Comparison of ENCODE assay signal across 12 cellular contexts in the genomic region with DNA sequence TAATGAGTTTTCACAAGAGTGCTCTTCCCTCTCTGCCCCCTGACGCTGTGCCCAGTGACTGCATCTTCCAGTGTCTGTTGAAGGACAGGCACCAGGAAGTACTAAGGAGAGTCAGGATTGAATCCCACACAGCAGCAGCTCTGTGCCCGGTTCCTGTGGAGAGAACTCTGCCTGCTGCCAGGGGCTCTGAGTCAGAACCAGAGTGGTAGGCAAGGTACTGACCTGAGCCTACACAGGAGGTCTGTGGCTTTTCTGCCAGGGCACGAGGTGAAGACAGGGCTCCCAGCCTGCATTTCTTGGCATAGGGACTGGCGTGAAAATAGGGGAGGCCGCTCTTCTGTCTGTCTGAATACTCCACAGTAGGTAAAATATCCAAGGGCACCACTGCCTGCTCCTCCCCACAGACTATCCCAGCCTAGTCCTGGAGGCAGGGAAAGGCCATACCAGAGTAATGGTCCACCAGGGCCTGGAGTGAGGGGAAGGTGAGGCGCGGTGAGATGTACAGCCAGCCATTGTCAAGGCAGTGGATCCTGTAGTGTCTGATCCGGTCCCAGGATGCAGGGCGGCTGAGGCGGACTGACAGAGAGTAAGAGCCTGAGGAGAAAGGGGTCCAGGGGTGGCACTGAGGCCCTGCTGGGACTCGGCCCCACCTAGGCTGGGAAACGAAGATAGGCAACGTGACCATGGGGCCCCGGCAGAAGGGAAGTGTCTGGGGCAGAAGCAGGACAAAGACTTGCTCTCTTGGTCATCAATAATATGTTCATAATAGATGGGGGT. TPM values are rescaled to one million over a fixed set of nuclear protein-coding genes. Genes with fewer than 3 reads are reported as not detected.
DNase-seq lines count a peak whose midpoint lies in the region; ATAC-seq and TF ChIP-seq lines count a peak whose summit lies in the region.
"Had no signal": no experiment of that assay in that cellular context is flagged by ENCODE, and none has a peak within 500 bp of the region (broad histone marks: within the 10 kb centered on the region; RNA-seq: fewer than 3 reads in every experiment).

No MANE protein-coding gene starts in this region.

- in situ Hi-C loops in GM13976 (cut with MboI; ENCODE audit: low sequenced_read_pairs, unreplicated experiment): no loop called here

- no peak for ATAC-seq in activated naive CD8-positive, alpha-beta T cell treated with anti-CD3 and anti-CD28 coated beads, Interleukin-2, amount 50 U/mL, for 24 hours
- ATAC-seq in GM21576 (IDR thresholded peaks at IDR 0.05; ENCODE audit: unreplicated experiment): no peak

- peaks cover 13% of the 10 kb centered on the region for H3K4me1 Mint-ChIP-seq in activated naive CD8-positive, alpha-beta T cell (ENCODE audit: low read depth)
- peaks cover 9% of the 10 kb centered on the region for H3K4me1 Mint-ChIP-seq in activated naive CD8-positive, alpha-beta T cell treated with anti-CD3 and anti-CD28 coated beads, Interleukin-2, amount 50 U/mL, for 24 hours
- H3K4me1 Mint-ChIP-seq in endothelial cell (ENCODE audit: unreplicated experiment): no peaks in the 10 kb centered on the region

- POLR2A ChIA-PET in RWPE1 (lab: Yijun Ruan, JAX; ENCODE audit: low non-redundant PET): interaction anchor here (0.7 kb wide), 1 partner anchor 552 kb away, joined by 6 read pairs; no protein-coding TSS in a partner anchor

- DNase-seq in activated naive CD8-positive, alpha-beta T cell treated with anti-CD3 and anti-CD28 coated beads, Interleukin-2, amount 50 U/mL, for 24 hours: no peak
- DNase-seq in RWPE1 (ENCODE audit: low spot score) (no peak), endothelial cell (ENCODE audit: low spot score) (no peak), renal cortical epithelial cell (ENCODE audit: low read depth) (peak; percentile 82), SIG-M5 treated with dmso at 0.1 percent for 504 hours (lab: John Stamatoyannopoulos, UW; ENCODE audit: unreplicated experiment) (no peak), GM13976 (ENCODE audit: low spot score) (no peak)
- DNase-seq: EL; NCI-H446 treated with DMSO at 0.1 percent for 48 hours; stimulated activated CD4-positive, alpha-beta T cell treated with anti-CD3 and anti-CD28 coated beads, Interleukin-2, amount 100 ng/mL, for 24 hours; T1000 had no signal

- peak overlapping the region; percentile 22 for H3K27ac Mint-ChIP-seq in activated naive CD8-positive, alpha-beta T cell
- H3K27ac Mint-ChIP-seq in activated naive CD8-positive, alpha-beta T cell treated with anti-CD3 and anti-CD28 coated beads, Interleukin-2, amount 50 U/mL, for 24 hours: no peak overlapping the region
- H3K27ac Mint-ChIP-seq in endothelial cell (ENCODE audit: unreplicated experiment): no peak overlapping the region

- H3K9me3 Mint-ChIP-seq in activated naive CD8-positive, alpha-beta T cell (ENCODE audit: low read depth): no peaks in the 10 kb centered on the region
- H3K9me3 Mint-ChIP-seq in activated naive CD8-positive, alpha-beta T cell treated with anti-CD3 and anti-CD28 coated beads, Interleukin-2, amount 50 U/mL, for 24 hours: no peaks in the 10 kb centered on the region
- H3K9me3 Mint-ChIP-seq in endothelial cell (ENCODE audit: unreplicated experiment): no peaks in the 10 kb centered on the region

- CTCF ChIA-PET in RWPE1 (lab: Yijun Ruan, JAX): interaction anchor here (0.6 to 1.2 kb wide), 3 partner anchors 13 to 1623 kb away, joined by 3 to 6 read pairs (median 4); no protein-coding TSS in a partner anchor

- H3K36me3 Mint-ChIP-seq in activated naive CD8-positive, alpha-beta T cell: peaks cover 3% of the 10 kb centered on the region
- H3K36me3 Mint-ChIP-seq in activated naive CD8-positive, alpha-beta T cell treated with anti-CD3 and anti-CD28 coated beads, Interleukin-2, amount 50 U/mL, for 24 hours (ENCODE audit: low read depth): peaks cover 37% of the 10 kb centered on the region
- peaks cover 19% of the 10 kb centered on the region for H3K36me3 Mint-ChIP-seq in endothelial cell (ENCODE audit: low read depth, unreplicated experiment)

- TF ChIP-seq CTCF in RWPE1 (conservative IDR thresholded peaks at IDR 0.05; ENCODE audit: low read depth) (no peak), endothelial cell (IDR thresholded peaks at IDR 0.05; ENCODE audit: unreplicated experiment) (no peak), GM13976 (IDR thresholded peaks at IDR 0.05; ENCODE audit: borderline replicate concordance, control extremely low read depth, extremely low read depth, insufficient read depth, missing control alignments) (no peak)

- no peaks in the 10 kb centered on the region for H3K27me3 Mint-ChIP-seq in activated naive CD8-positive, alpha-beta T cell
- H3K27me3 Mint-ChIP-seq in activated naive CD8-positive, alpha-beta T cell treated with anti-CD3 and anti-CD28 coated beads, Interleukin-2, amount 50 U/mL, for 24 hours: no peaks in the 10 kb centered on the region
- no peaks in the 10 kb centered on the region for H3K27me3 Mint-ChIP-seq in endothelial cell (ENCODE audit: unreplicated experiment)

- no peak overlapping the region for H3K4me3 Mint-ChIP-seq in activated naive CD8-positive, alpha-beta T cell
- no peak overlapping the region for H3K4me3 Mint-ChIP-seq in activated naive CD8-positive, alpha-beta T cell treated with anti-CD3 and anti-CD28 coated beads, Interleukin-2, amount 50 U/mL, for 24 hours
- peak overlapping the region; percentile 19 for H3K4me3 Mint-ChIP-seq in endothelial cell (ENCODE audit: unreplicated experiment)

- H3K27ac ChIP-seq in RWPE1: peak overlapping the region; percentile 31

RNA-seq across cellular contexts. Expression of a gene that starts 9.4 kb away (rescaled TPM):
- total RNA-seq in endothelial cell (ENCODE audit: unreplicated experiment) (112 TPM), renal cortical epithelial cell (97.6 and 117 TPM in 2 replicates)

RNA-seq across cellular contexts. Expression of a gene that starts 31.0 kb away (rescaled TPM):
- total RNA-seq in endothelial cell (ENCODE audit: unreplicated experiment): not detected
- not detected in 2 replicates for total RNA-seq in renal cortical epithelial cell

RNA-seq across cellular contexts. Expression of a gene that starts 41.6 kb away (rescaled TPM):
- total RNA-seq in endothelial cell (ENCODE audit: unreplicated experiment) (43.7 TPM), renal cortical epithelial cell (13.4 and 21.5 TPM in 2 replicates)
